Comparison of ENCODE assay signal across 8 cellular contexts in genomic region chr11:104609297-104609696, GRCh38.
DNase-seq lines count a peak whose midpoint lies in the region; ATAC-seq and TF ChIP-seq lines count a peak whose summit lies in the region.

No MANE protein-coding gene starts in this region.

- H3K36me3 Mint-ChIP-seq in CD14-positive monocyte = no peaks in the 10 kb centered on the region

- H3K9me3 Mint-ChIP-seq in CD14-positive monocyte = peaks cover 0 to 4% (median 2%) of the 10 kb centered on the region in 7 donors

- ATAC-seq in GM19025 (IDR thresholded peaks at IDR 0.05; ENCODE audit: low read depth, unreplicated experiment) (peak; percentile 81), HG03103 (IDR thresholded peaks at IDR 0.05; ENCODE audit: low read depth, unreplicated experiment) (peak; percentile 91)

- no peak overlapping the region for H3K4me3 ChIP-seq in foreskin fibroblast (ENCODE audit: low read depth in 1 of 2, low read length in 2 of 2)

- DNase-seq in CD14-positive monocyte (ENCODE audit: low spot score) (peak; percentile 43), NCI-H82 treated with DMSO at 0.1 percent for 48 hours (lab: John Stamatoyannopoulos, UW; ENCODE audit: unreplicated experiment) (peak; percentile 1), foreskin fibroblast (peak; percentile 64 to 81), occipital lobe (lab: John Stamatoyannopoulos, UW) (peak; percentile 4), mesenteric fat pad (ENCODE audit: low spot score) (no peak)
- peak; percentile 27 to 28 for DNase-seq in activated T-cell treated with anti-CD3 and anti-CD28 coated beads, Interleukin-2, amount 50 U/mL, for 48 hours

- no peaks in the 10 kb centered on the region for H3K27me3 Mint-ChIP-seq in CD14-positive monocyte (ENCODE audit: low read depth in 3 of 3)

- peak overlapping the region in 2 of 7 donors; percentile 5 to 38 for H3K27ac Mint-ChIP-seq in CD14-positive monocyte

- H3K4me3 Mint-ChIP-seq in CD14-positive monocyte = no peak overlapping the region

- H3K4me1 Mint-ChIP-seq in CD14-positive monocyte = peaks cover 11% of the 10 kb centered on the region

- intact Hi-C loops in CD14-positive monocyte (cut with micrococcal nuclease) = loop anchor here in 1 of 2 donors (10.0 kb wide), 1 partner anchor 1256 kb away; no protein-coding TSS in a partner anchor

- peak; percentile 78 for TF ChIP-seq CTCF in CD14-positive monocyte (IDR thresholded peaks at IDR 0.05)
- peak; percentile 90 for TF ChIP-seq CTCF in foreskin fibroblast (IDR thresholded peaks at IDR 0.05; ENCODE audit: low read depth, low read length)
